ENCODE assay signal across 15 cellular contexts in the genomic region with DNA sequence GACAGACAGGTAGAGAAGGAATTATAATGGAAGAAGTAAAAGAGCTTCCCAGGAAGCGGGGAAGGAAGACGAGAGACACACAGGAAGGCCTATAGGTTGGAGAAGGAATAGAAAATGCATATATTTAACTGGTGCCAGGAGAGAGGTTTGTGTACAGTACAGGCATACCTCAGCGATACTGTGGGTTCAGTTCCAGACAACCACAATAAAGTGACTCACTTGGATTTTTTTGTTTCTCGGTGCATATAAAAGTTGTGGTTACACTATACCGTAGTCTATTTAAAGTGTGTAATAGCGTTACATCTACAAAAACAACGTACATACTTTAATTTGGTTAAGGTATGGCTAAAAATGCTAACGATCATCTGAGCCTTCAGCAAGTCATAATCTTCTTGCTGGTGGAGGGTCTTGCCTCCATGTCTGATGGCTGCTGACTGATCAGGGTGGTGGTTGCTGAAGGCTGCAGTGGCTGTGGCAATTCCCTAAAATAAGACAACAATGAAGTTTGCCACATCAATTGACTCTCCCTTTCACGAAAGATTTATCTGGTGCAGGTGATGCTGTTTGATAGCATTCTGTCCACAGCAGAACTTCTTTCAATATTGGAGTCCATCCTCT. TPM values are rescaled to one million over a fixed set of nuclear protein-coding genes. Genes with fewer than 3 reads are reported as not detected.
DNase-seq lines count a peak whose midpoint lies in the region; ATAC-seq, FAIRE-seq and TF ChIP-seq lines count a peak whose summit lies in the region.
"Had no signal": no experiment of that assay in that cellular context is flagged by ENCODE, and none has a peak within 500 bp of the region (broad histone marks: within the 10 kb centered on the region; RNA-seq: fewer than 3 reads in every experiment).

No MANE protein-coding gene starts in this region.

- RAD21 ChIA-PET in GM12878 (lab: Charles Lee; ENCODE audit: unreplicated experiment): no interaction called here

- peak overlapping the region; percentile 78 for H3K27ac Mint-ChIP-seq in activated CD4-positive, alpha-beta T cell treated with anti-CD3 and anti-CD28 coated beads, Interleukin-2, amount 10 ng/mL, durations not matched to agents 24 days and 14 days
- H3K27ac Mint-ChIP-seq: brain, memory B cell had no signal

- H3K4me2 ChIP-seq in GM12878 (ENCODE audit: control insufficient read depth, insufficient read depth) (no peak overlapping the region), smooth muscle cell (peak overlapping the region; percentile 51)
- H3K4me2 ChIP-seq: A549, SK-N-SH had no signal

- BruUV-seq in GM12878 (replicated peaks; lab: Mats Ljungman, UMichigan): no TSS peak

- H3K9me3 ChIP-seq in GM12878 (replicated peaks; ENCODE audit: control insufficient read depth, insufficient read depth, low read length): no peaks in the 10 kb centered on the region; the same call in 2 of the 3 replicates
- H3K9me3 ChIP-seq in smooth muscle cell (replicated peaks; ENCODE audit: low read depth): no peaks in the 10 kb centered on the region
- H3K9me3 ChIP-seq: A549, sigmoid colon, SK-N-SH, stomach had no signal

- peak; percentile 69 for DNase-seq in activated CD8-positive, alpha-beta memory T cell treated with anti-CD3 and anti-CD28 coated beads for 24 hours
- DNase-seq in activated CD8-positive, alpha-beta memory T cell treated with anti-CD3 and anti-CD28 coated beads, Interleukin-2, amount 50 U/mL, for 48 hours: no peak
- DNase-seq in activated CD4-positive, alpha-beta T cell treated with anti-CD3 and anti-CD28 coated beads, Interleukin-2, amount 10 ng/mL, durations not matched to agents 24 days and 14 days: peak; percentile 84
- no peak for DNase-seq in GM12878 (ENCODE audit: low read depth, low spot score)
- DNase-seq in smooth muscle cell (lab: John Stamatoyannopoulos, UW; ENCODE audit: unreplicated experiment): no peak
- no peak for DNase-seq in HuH-7 (ENCODE audit: low spot score)
- DNase-seq in GM19240 (ENCODE audit: insufficient read length, low spot score): no peak
- DNase-seq: NCI-H446, sigmoid colon, SK-N-SH, stomach had no signal

- H3K27ac ChIP-seq in GM12878 (ENCODE audit: control insufficient read depth, insufficient read depth): no peak overlapping the region
- H3K27ac ChIP-seq in smooth muscle cell (ENCODE audit: low read depth): peak overlapping the region; percentile 81
- H3K27ac ChIP-seq: A549, sigmoid colon, stomach had no signal

- TF ChIP-seq EP300 in GM12878 (IDR thresholded peaks at IDR 0.05; ENCODE audit: borderline replicate concordance in 1 of 2, control insufficient read depth in 1 of 2, low read depth in 2 of 2, low read length in 2 of 2): no peak

- SMC1A ChIA-PET in GM12878 (lab: Charles Lee; ENCODE audit: uncharacterized antibody, unreplicated experiment): no interaction called here

- peaks cover 41% of the 10 kb centered on the region for H3K4me1 Mint-ChIP-seq in activated CD4-positive, alpha-beta T cell treated with anti-CD3 and anti-CD28 coated beads, Interleukin-2, amount 10 ng/mL, durations not matched to agents 24 days and 14 days
- H3K4me1 Mint-ChIP-seq: brain had no signal

- CTCF ChIA-PET in GM12878 (lab: Yijun Ruan, JAX): no interaction called here

- TF ChIP-seq CTCF in GM12878 (IDR thresholded peaks at IDR 0.05 in 2 of 3, conservative IDR thresholded peaks at IDR 0.05 in 1 of 3; ENCODE audit: control insufficient read depth in 2 of 3, extremely low read depth in 1 of 3, insufficient read depth in 1 of 3, low read depth in 3 of 3, low read length in 3 of 3) (no peak), smooth muscle cell (IDR thresholded peaks at IDR 0.05; ENCODE audit: borderline replicate concordance, insufficient read depth, poor library complexity, severe bottlenecking) (no peak)

- peaks cover 69% of the 10 kb centered on the region for H3K36me3 Mint-ChIP-seq in activated CD4-positive, alpha-beta T cell treated with anti-CD3 and anti-CD28 coated beads, Interleukin-2, amount 10 ng/mL, durations not matched to agents 24 days and 14 days (ENCODE audit: low read depth)

- H3K79me2 ChIP-seq in GM12878 (ENCODE audit: control insufficient read depth, insufficient read depth, low read length): no peaks in the 10 kb centered on the region
- H3K79me2 ChIP-seq in smooth muscle cell (ENCODE audit: low read depth): peaks cover 22% of the 10 kb centered on the region

- H4K20me1 ChIP-seq in GM12878 (ENCODE audit: control insufficient read depth, insufficient read depth) (no peaks in the 10 kb centered on the region), smooth muscle cell (ENCODE audit: low read depth) (peaks cover 5% of the 10 kb centered on the region)

- ATAC-seq in GM12878 (no peak), HG03108 (IDR thresholded peaks at IDR 0.05; ENCODE audit: unreplicated experiment) (no peak)
- ATAC-seq: A549 had no signal

- FAIRE-seq in GM12878 (lab: Jason Lieb, UNC): no peak
- FAIRE-seq: A549 had no signal

- in situ Hi-C loops in GM12878 (cut with MboI): no loop called here

- WGBS in GM12878 (ENCODE audit: insufficient coverage, insufficient replicate concordance, low lambda C conversion rate, missing lambda C conversion rate): 25% methylated on average over 9 of the region's 9 CpGs
- WGBS in smooth muscle cell (ENCODE audit: low lambda C conversion rate): 66% methylated on average over 9 of the region's 9 CpGs

- H3K36me3 ChIP-seq in GM12878 (ENCODE audit: control insufficient read depth in 2 of 2, insufficient read depth in 2 of 2, low read length in 1 of 2) (peaks cover 5 to 21% of the 10 kb centered on the region in 2 experiments), smooth muscle cell (ENCODE audit: low read depth) (peaks cover 4% of the 10 kb centered on the region)

- no peak for TF ChIP-seq RAD21 in GM12878 (IDR thresholded peaks at IDR 0.05; ENCODE audit: insufficient read depth, low read depth, low read length)

- POLR2A ChIA-PET in GM12878 (lab: Charles Lee): no interaction called here

- H3K27me3 ChIP-seq in GM12878 (replicated peaks in 1 of 2; ENCODE audit: control insufficient read depth in 2 of 2, insufficient read depth in 2 of 2, low read length in 1 of 2) (no peaks in the 10 kb centered on the region), smooth muscle cell (ENCODE audit: low read depth) (no peaks in the 10 kb centered on the region)
- H3K27me3 ChIP-seq: sigmoid colon, stomach had no signal

- H3K4me1 ChIP-seq in GM12878 (ENCODE audit: control insufficient read depth, insufficient read depth, low read length) (peaks cover 9% of the 10 kb centered on the region; the same call in 1 of the 2 replicates), smooth muscle cell (ENCODE audit: low read depth) (no peaks in the 10 kb centered on the region)
- H3K4me1 ChIP-seq: sigmoid colon had no signal

- intact Hi-C loops in activated CD4-positive, alpha-beta T cell treated with anti-CD3 and anti-CD28 coated beads, Interleukin-2, amount 10 ng/mL, durations not matched to agents 24 days and 14 days (cut with micrococcal nuclease): loop anchor here (1.0 kb wide), 1 partner anchor 16 kb away; a partner anchor contains a TSS
- intact Hi-C loops in GM12878 (cut with micrococcal nuclease; ENCODE audit: unreplicated experiment): no loop called here

- no peak overlapping the region for H3K9ac ChIP-seq in GM12878 (ENCODE audit: control insufficient read depth, insufficient read depth, low read length)
- H3K9ac ChIP-seq in smooth muscle cell (ENCODE audit: low read depth): no peak overlapping the region
- H3K9ac ChIP-seq: SK-N-SH had no signal

- H3K9me3 Mint-ChIP-seq in activated CD4-positive, alpha-beta T cell treated with anti-CD3 and anti-CD28 coated beads, Interleukin-2, amount 10 ng/mL, durations not matched to agents 24 days and 14 days: no peaks in the 10 kb centered on the region
- H3K9me3 Mint-ChIP-seq: memory B cell had no signal

- H3K4me3 ChIP-seq in GM12878 (no peak overlapping the region), smooth muscle cell (no peak overlapping the region)
- H3K4me3 ChIP-seq: A549, sigmoid colon, stomach had no signal

- H3K27me3 Mint-ChIP-seq in activated CD4-positive, alpha-beta T cell treated with anti-CD3 and anti-CD28 coated beads, Interleukin-2, amount 10 ng/mL, durations not matched to agents 24 days and 14 days: no peaks in the 10 kb centered on the region
- H3K27me3 Mint-ChIP-seq: brain, memory B cell had no signal

- peak overlapping the region; percentile 58 for H3K4me3 Mint-ChIP-seq in activated CD4-positive, alpha-beta T cell treated with anti-CD3 and anti-CD28 coated beads, Interleukin-2, amount 10 ng/mL, durations not matched to agents 24 days and 14 days
- H3K4me3 Mint-ChIP-seq: brain, memory B cell had no signal

- TF ChIP-seq POLR2A in GM12878 (IDR thresholded peaks at IDR 0.05; ENCODE audit: low read depth, low read length): no peak

- H3F3A ChIP-seq in smooth muscle cell (ENCODE audit: low read depth): peaks cover 3% of the 10 kb centered on the region

- no peak overlapping the region for H2AFZ ChIP-seq in GM12878 (ENCODE audit: control insufficient read depth, low read depth, low read length)
- H2AFZ ChIP-seq in smooth muscle cell (ENCODE audit: low read depth): no peak overlapping the region

RNA-seq across cellular contexts. Expression of a gene that starts 16.0 kb away (rescaled TPM):
- 206 and 214 TPM in 2 replicates for total RNA-seq in activated CD4-positive, alpha-beta T cell treated with anti-CD3 and anti-CD28 coated beads, Interleukin-2, amount 10 ng/mL, durations not matched to agents 24 days and 14 days
- 140 and 147 TPM in 2 replicates for total RNA-seq in GM12878 (2013; cell fraction: nucleolus; rRNA removed)
- total RNA-seq in GM12878 (2014; rRNA removed) (169 and 170 TPM in 2 replicates), GM12878 (2014; rRNA removed; fragmentation: Illumina TruSeq; extraction: Trizol) (113 TPM in 2 replicates), GM12878 (2021) (158 and 159 TPM in 2 replicates), smooth muscle cell (52.1 and 56.5 TPM in 2 replicates)
- polyA plus RNA-seq in GM12878 (2011; ENCODE audit: low read depth): 150 TPM
- polyA plus RNA-seq in GM12878 (2011; rRNA removed) (82.0 and 85.6 TPM in 2 replicates), GM12878 (2014; fragmentation: Illumina TruSeq; extraction: Trizol) (179 and 220 TPM in 2 replicates), GM12878 (2014; fragmentation: Nextera tagmentation; extraction: Ambion mirVana) (10 to 100 TPM; 39.9 to 66.4 TPM), GM12878 (2014; rRNA removed) (112 and 129 TPM in 2 replicates), GM12878 (2016; fragmentation: Nextera tagmentation; extraction: Ambion mirVana) (100 to 1,000 TPM; 193 to 202 TPM), smooth muscle cell (82.9 and 96.9 TPM in 2 replicates)
- 64.5 and 86.8 TPM in 2 replicates for polyA plus RNA-seq in GM12878 (2011; cell fraction: cytosol; rRNA removed)
- 113 and 117 TPM in 2 replicates for polyA plus RNA-seq in GM12878 (2011; cell fraction: nucleus; rRNA removed)
- 119 and 138 TPM in 2 replicates for polyA plus RNA-seq in GM12878 (2012)
- polyA minus RNA-seq in GM12878 (2011; rRNA and poly(A)+ RNA removed): 92.7 and 110 TPM in 2 replicates
- polyA minus RNA-seq in GM12878 (2011; cell fraction: cytosol; rRNA and poly(A)+ RNA removed): 45.7 and 53.5 TPM in 2 replicates
- polyA minus RNA-seq in GM12878 (2011; cell fraction: nucleus; rRNA and poly(A)+ RNA removed): 34.2 and 41.5 TPM in 2 replicates

RNA-seq across cellular contexts. Expression of a gene that starts 16.2 kb away (rescaled TPM):
- 43.8 and 46.9 TPM in 2 replicates for total RNA-seq in activated CD4-positive, alpha-beta T cell treated with anti-CD3 and anti-CD28 coated beads, Interleukin-2, amount 10 ng/mL, durations not matched to agents 24 days and 14 days
- 576 and 594 TPM in 2 replicates for total RNA-seq in GM12878 (2013; cell fraction: nucleolus; rRNA removed)
- 40.7 and 49.1 TPM in 2 replicates for total RNA-seq in GM12878 (2014; rRNA removed)
- total RNA-seq in GM12878 (2014; rRNA removed; fragmentation: Illumina TruSeq; extraction: Trizol): 50.5 and 59.0 TPM in 2 replicates
- 55.7 and 56.5 TPM in 2 replicates for total RNA-seq in GM12878 (2021)
- 19.4 TPM for polyA plus RNA-seq in GM12878 (2011; ENCODE audit: low read depth)
- polyA plus RNA-seq in GM12878 (2011; rRNA removed): 98.3 and 138 TPM in 2 replicates
- polyA plus RNA-seq in GM12878 (2011; cell fraction: cytosol; rRNA removed): 38.8 and 40.0 TPM in 2 replicates
- 99.7 and 103 TPM in 2 replicates for polyA plus RNA-seq in GM12878 (2011; cell fraction: nucleus; rRNA removed)
- polyA plus RNA-seq in GM12878 (2012): 25.9 and 33.0 TPM in 2 replicates
- polyA plus RNA-seq in GM12878 (2014; fragmentation: Illumina TruSeq; extraction: Trizol): 40.4 and 51.5 TPM in 2 replicates
- 10 to 100 TPM; 17.0 to 19.1 TPM for polyA plus RNA-seq in GM12878 (2014; fragmentation: Nextera tagmentation; extraction: Ambion mirVana)
- 38.3 and 45.2 TPM in 2 replicates for polyA plus RNA-seq in GM12878 (2014; rRNA removed)
- 10 to 100 TPM; 34.6 to 38.8 TPM for polyA plus RNA-seq in GM12878 (2016; fragmentation: Nextera tagmentation; extraction: Ambion mirVana)
- polyA minus RNA-seq in GM12878 (2011; rRNA and poly(A)+ RNA removed): 70.4 and 80.5 TPM in 2 replicates
- 21.6 and 38.6 TPM in 2 replicates for polyA minus RNA-seq in GM12878 (2011; cell fraction: cytosol; rRNA and poly(A)+ RNA removed)
- polyA minus RNA-seq in GM12878 (2011; cell fraction: nucleus; rRNA and poly(A)+ RNA removed): 43.3 and 65.3 TPM in 2 replicates
- total RNA-seq in smooth muscle cell: 39.1 and 39.7 TPM in 2 replicates
- polyA plus RNA-seq in smooth muscle cell: 13.1 and 22.1 TPM in 2 replicates

Comparison
In these comparisons a context has a peak if more than half of its experiments do, and no peak if none do; other contexts are left out.
1. DNase-seq: peak in activated CD8-positive, alpha-beta memory T cell treated with anti-CD3 and anti-CD28 coated beads for 24 hours (single experiment) and activated CD4-positive, alpha-beta T cell treated with anti-CD3 and anti-CD28 coated beads, Interleukin-2, amount 10 ng/mL, durations not matched to agents 24 days and 14 days (single experiment); none in activated CD8-positive, alpha-beta memory T cell treated with anti-CD3 and anti-CD28 coated beads, Interleukin-2, amount 50 U/mL, for 48 hours (single experiment), GM12878 (single experiment), smooth muscle cell (single experiment), HuH-7 (single experiment) and GM19240 (single experiment).